In genomic region chr1:180415985-180416633, GRCh38 we compare ENCODE assay signal across 1 cellular context.
TF ChIP-seq lines count a peak whose summit lies in the region.

No MANE protein-coding gene starts in this region.

TF ChIP-seq in H1, 55 proteins besides CTCF, POLR2A, EP300 and RAD21:
- TF ChIP-seq CHD7 (IDR thresholded peaks at IDR 0.05; ENCODE audit: insufficient replicate concordance, low read length) (no peak), YY1 (IDR thresholded peaks at IDR 0.05; ENCODE audit: low read depth, low read length) (no peak), NRF1 (IDR thresholded peaks at IDR 0.05; ENCODE audit: low read depth, low read length) (no peak), SIRT6 (IDR thresholded peaks at IDR 0.05; ENCODE audit: low read length) (no peak), POLR2AphosphoS5 (IDR thresholded peaks at IDR 0.05; ENCODE audit: low read depth, low read length) (no peak), CHD1 (IDR thresholded peaks at IDR 0.05; ENCODE audit: low read depth, low read length) (no peak), POU5F1 (IDR thresholded peaks at IDR 0.05; ENCODE audit: low read depth, low read length) (no peak), TCF12 (IDR thresholded peaks at IDR 0.05; ENCODE audit: low read depth, low read length) (no peak), CTBP2 (IDR thresholded peaks at IDR 0.05; ENCODE audit: borderline replicate concordance, insufficient read depth, insufficient read length, low read length) (no peak), SRF (IDR thresholded peaks at IDR 0.05; ENCODE audit: low read depth, low read length) (no peak), JUND (IDR thresholded peaks at IDR 0.05; ENCODE audit: low read length) (no peak), ATF3 (IDR thresholded peaks at IDR 0.05; ENCODE audit: insufficient read depth, low read depth, low read length) (no peak), RBBP5 (IDR thresholded peaks at IDR 0.05; ENCODE audit: borderline replicate concordance, low read depth, low read length) (no peak), KDM4A (IDR thresholded peaks at IDR 0.05; ENCODE audit: low read depth, low read length, severe bottlenecking) (no peak), CHD2 (IDR thresholded peaks at IDR 0.05; ENCODE audit: low read length) (no peak), EGR1 (IDR thresholded peaks at IDR 0.05; ENCODE audit: borderline replicate concordance, low read depth, low read length) (no peak), MAX (IDR thresholded peaks at IDR 0.05) (no peak)
